1 cellular context compared by ENCODE assay signal in the genomic region with DNA sequence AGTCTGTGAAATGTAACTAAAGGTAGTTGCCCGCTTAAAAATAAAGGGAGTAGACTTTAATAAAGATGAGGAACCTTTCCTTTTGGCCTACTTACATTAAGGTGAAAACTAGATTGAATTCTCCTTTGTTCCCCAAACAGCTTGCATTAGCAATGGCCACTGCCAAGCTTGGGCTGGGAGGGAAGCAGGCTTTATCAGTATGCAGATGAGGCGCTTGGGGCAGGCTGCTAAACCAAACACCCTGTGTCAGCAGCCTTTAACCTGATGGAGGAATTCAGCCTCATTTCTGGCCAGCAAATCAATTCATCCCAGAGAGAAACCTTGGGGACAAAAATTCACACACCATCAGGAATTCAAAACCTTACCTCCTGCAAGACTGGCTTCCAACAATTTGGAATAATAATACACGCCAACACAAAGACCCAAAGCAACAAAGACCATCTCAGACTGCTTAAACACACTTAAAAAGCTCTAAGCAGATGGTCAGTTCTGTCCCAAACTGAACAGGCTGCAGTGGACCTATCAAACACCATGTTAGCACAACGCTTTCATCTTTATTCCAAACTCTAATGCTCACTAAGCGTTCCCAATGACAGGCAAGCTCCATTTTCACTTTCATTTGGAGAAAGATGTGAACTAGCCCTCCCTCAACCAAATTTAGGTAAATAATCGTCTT.
TF ChIP-seq lines count a peak whose summit lies in the region.

No MANE protein-coding gene starts in this region.

TF ChIP-seq in GM23338, 12 proteins besides CTCF, POLR2A, EP300 and RAD21 (continued from another document):
- TF ChIP-seq, protein P1, sequence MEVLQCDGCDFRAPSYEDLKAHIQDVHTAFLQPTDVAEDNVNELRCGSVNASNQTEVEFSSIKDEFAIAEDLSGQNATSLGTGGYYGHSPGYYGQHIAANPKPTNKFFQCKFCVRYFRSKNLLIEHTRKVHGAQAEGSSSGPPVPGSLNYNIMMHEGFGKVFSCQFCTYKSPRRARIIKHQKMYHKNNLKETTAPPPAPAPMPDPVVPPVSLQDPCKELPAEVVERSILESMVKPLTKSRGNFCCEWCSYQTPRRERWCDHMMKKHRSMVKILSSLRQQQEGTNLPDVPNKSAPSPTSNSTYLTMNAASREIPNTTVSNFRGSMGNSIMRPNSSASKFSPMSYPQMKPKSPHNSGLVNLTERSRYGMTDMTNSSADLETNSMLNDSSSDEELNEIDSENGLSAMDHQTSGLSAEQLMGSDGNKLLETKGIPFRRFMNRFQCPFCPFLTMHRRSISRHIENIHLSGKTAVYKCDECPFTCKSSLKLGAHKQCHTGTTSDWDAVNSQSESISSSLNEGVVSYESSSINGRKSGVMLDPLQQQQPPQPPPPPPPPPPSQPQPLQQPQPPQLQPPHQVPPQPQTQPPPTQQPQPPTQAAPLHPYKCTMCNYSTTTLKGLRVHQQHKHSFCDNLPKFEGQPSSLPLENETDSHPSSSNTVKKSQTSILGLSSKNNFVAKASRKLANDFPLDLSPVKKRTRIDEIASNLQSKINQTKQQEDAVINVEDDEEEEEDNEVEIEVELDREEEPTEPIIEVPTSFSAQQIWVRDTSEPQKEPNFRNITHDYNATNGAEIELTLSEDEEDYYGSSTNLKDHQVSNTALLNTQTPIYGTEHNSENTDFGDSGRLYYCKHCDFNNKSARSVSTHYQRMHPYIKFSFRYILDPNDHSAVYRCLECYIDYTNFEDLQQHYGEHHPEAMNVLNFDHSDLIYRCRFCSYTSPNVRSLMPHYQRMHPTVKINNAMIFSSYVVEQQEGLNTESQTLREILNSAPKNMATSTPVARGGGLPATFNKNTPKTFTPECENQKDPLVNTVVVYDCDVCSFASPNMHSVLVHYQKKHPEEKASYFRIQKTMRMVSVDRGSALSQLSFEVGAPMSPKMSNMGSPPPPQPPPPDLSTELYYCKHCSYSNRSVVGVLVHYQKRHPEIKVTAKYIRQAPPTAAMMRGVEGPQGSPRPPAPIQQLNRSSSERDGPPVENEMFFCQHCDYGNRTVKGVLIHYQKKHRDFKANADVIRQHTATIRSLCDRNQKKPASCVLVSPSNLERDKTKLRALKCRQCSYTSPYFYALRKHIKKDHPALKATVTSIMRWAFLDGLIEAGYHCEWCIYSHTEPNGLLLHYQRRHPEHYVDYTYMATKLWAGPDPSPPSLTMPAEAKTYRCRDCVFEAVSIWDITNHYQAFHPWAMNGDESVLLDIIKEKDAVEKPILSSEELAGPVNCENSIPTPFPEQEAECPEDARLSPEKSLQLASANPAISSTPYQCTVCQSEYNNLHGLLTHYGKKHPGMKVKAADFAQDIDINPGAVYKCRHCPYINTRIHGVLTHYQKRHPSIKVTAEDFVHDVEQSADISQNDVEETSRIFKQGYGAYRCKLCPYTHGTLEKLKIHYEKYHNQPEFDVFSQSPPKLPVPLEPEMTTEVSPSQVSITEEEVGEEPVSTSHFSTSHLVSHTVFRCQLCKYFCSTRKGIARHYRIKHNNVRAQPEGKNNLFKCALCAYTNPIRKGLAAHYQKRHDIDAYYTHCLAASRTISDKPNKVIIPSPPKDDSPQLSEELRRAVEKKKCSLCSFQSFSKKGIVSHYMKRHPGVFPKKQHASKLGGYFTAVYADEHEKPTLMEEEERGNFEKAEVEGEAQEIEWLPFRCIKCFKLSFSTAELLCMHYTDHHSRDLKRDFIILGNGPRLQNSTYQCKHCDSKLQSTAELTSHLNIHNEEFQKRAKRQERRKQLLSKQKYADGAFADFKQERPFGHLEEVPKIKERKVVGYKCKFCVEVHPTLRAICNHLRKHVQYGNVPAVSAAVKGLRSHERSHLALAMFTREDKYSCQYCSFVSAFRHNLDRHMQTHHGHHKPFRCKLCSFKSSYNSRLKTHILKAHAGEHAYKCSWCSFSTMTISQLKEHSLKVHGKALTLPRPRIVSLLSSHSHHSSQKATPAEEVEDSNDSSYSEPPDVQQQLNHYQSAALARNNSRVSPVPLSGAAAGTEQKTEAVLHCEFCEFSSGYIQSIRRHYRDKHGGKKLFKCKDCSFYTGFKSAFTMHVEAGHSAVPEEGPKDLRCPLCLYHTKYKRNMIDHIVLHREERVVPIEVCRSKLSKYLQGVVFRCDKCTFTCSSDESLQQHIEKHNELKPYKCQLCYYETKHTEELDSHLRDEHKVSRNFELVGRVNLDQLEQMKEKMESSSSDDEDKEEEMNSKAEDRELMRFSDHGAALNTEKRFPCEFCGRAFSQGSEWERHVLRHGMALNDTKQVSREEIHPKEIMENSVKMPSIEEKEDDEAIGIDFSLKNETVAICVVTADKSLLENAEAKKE (CRISPR knock-in tag; IDR thresholded peaks at IDR 0.05) = no peak
